15 cellular contexts compared by ENCODE assay signal in genomic region chr6:39294133-39294532, GRCh38. TPM values are rescaled to one million over a fixed set of nuclear protein-coding genes. Genes with fewer than 3 reads are reported as not detected.
DNase-seq lines count a peak whose midpoint lies in the region; ATAC-seq and TF ChIP-seq lines count a peak whose summit lies in the region.
"Had no signal": no experiment of that assay in that cellular context is flagged by ENCODE, and none has a peak within 500 bp of the region (broad histone marks: within the 10 kb centered on the region; RNA-seq: fewer than 3 reads in every experiment).

No MANE protein-coding gene starts in this region.

- no peaks in the 10 kb centered on the region for H3K27me3 ChIP-seq in foreskin keratinocyte
- no peaks in the 10 kb centered on the region for H3K27me3 ChIP-seq in osteoblast (ENCODE audit: insufficient read depth, low read length)

- H2AFZ ChIP-seq in osteoblast (ENCODE audit: low read length): no peak overlapping the region

- H3K4me3 ChIP-seq in osteoblast (ENCODE audit: insufficient read depth, low read length): no peak overlapping the region

- ATAC-seq in foreskin keratinocyte: peak; percentile 26
- no peak for ATAC-seq in GM18519 (IDR thresholded peaks at IDR 0.05; ENCODE audit: low FRiP score, unreplicated experiment)
- no peak for ATAC-seq in GM21528 (IDR thresholded peaks at IDR 0.05; ENCODE audit: low FRiP score, unreplicated experiment)
- no peak for ATAC-seq in HG03520 (IDR thresholded peaks at IDR 0.05; ENCODE audit: unreplicated experiment)
- ATAC-seq: CD8-positive, alpha-beta T cell had no signal

- DNase-seq in M059J (ENCODE audit: low read depth) (peak; percentile 19), SW480 (ENCODE audit: low spot score) (peak; percentile 7), foreskin keratinocyte (no peak), osteoblast (ENCODE audit: insufficient read length, low spot score, missing footprints) (peak; percentile 68), mucosa of gallbladder (ENCODE audit: low spot score) (no peak)
- DNase-seq: CD8-positive, alpha-beta T cell; NCI-H1417 treated with DMSO at 0.1 percent for 48 hours; NCI-H2081; NCI-H524; SIG-M5 had no signal

- H3K36me3 ChIP-seq in osteoblast (ENCODE audit: insufficient read depth, low read length): no peaks in the 10 kb centered on the region

- H3K79me2 ChIP-seq in osteoblast (ENCODE audit: insufficient read depth, low read length): no peaks in the 10 kb centered on the region

- no peaks in the 10 kb centered on the region for H4K20me1 ChIP-seq in osteoblast (ENCODE audit: insufficient read depth, low read length)

- no peak overlapping the region for H3K27ac ChIP-seq in foreskin keratinocyte
- H3K27ac ChIP-seq in osteoblast (ENCODE audit: low read depth, low read length): no peak overlapping the region

- no peaks in the 10 kb centered on the region for H3K9me3 ChIP-seq in osteoblast (ENCODE audit: low read depth, low read length)

- H3K4me1 ChIP-seq in foreskin keratinocyte: no peaks in the 10 kb centered on the region
- H3K4me1 ChIP-seq in osteoblast (ENCODE audit: insufficient read depth, low read length): no peaks in the 10 kb centered on the region

- no peak for TF ChIP-seq CTCF in foreskin keratinocyte (conservative IDR thresholded peaks at IDR 0.05)
- no peak for TF ChIP-seq CTCF in osteoblast (IDR thresholded peaks at IDR 0.05; ENCODE audit: extremely low read depth, low read depth, low read length)

- H3K4me2 ChIP-seq in osteoblast (ENCODE audit: insufficient read depth, low read length): no peak overlapping the region

RNA-seq across cellular contexts. Expression of gene KCNK17, which starts 20.1 kb away (rescaled TPM):
- total RNA-seq in M059J (2014; rRNA removed; shearing (Covaris generic)): not detected in 2 replicates
- total RNA-seq in foreskin keratinocyte: not detected in 2 replicates
- not detected in 2 replicates for polyA plus RNA-seq in foreskin keratinocyte
- total RNA-seq in osteoblast: not detected in 2 replicates
- 2.2 TPM for total RNA-seq in mucosa of gallbladder
- total RNA-seq: CD8-positive, alpha-beta T cell had no signal
- polyA plus RNA-seq: AG04450, BJ had no signal

RNA-seq across cellular contexts. Expression of gene KCNK16, which starts 28.4 kb away (rescaled TPM):
- not detected in 2 replicates for total RNA-seq in M059J (2014; rRNA removed; shearing (Covaris generic))
- total RNA-seq in foreskin keratinocyte (not detected in 2 replicates), osteoblast (not detected in 2 replicates), mucosa of gallbladder (not detected)
- not detected in 2 replicates for polyA plus RNA-seq in foreskin keratinocyte
- total RNA-seq: CD8-positive, alpha-beta T cell had no signal
- polyA plus RNA-seq: AG04450, BJ had no signal

Comparison
In these comparisons a context has a peak if more than half of its experiments do, and no peak if none do; other contexts are left out.
1. DNase-seq: peak in M059J (single experiment), SW480 (single experiment) and osteoblast (single experiment); none in foreskin keratinocyte (0 of 2) and mucosa of gallbladder (single experiment).